14 cellular contexts compared by ENCODE assay signal in the genomic region with DNA sequence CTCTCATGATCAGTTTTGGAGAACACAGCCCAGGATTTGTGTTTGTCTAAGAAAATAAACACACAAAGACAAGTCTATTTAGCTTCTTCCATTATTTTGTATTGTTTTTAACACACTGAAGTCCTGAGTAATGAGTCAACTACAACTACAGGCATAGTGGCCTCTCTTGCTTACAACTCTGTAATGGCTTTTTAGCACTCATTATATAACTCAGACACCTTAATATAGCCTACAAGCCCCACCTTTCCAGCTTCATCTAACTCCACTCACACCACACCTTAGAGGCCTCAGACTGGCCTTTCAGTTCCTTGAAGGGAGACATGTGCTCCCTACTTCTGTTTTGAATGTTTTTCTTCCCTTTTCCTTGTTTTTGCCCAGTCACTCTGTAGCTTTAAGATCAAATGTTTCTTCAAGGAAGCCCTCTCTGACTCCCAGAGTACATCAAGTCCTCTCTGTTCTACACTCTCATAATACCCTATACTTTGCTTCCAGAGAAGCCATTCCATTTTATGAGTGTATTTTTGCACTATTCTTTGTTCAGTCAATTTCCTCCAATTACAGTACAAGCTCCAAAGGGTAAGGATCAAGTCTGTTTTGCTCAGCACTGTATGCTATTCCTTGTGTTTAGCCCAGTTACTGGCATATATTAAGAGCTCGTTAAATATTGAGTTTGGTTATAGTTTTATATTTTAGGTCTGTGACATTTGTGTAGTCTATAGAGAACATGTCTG.
DNase-seq lines count a peak whose midpoint lies in the region; ATAC-seq, FAIRE-seq and TF ChIP-seq lines count a peak whose summit lies in the region.
"Had no signal": no experiment of that assay in that cellular context is flagged by ENCODE, and none has a peak within 500 bp of the region (broad histone marks: within the 10 kb centered on the region; RNA-seq: fewer than 3 reads in every experiment).

No MANE protein-coding gene starts in this region.

- H3K79me2 ChIP-seq in K562 (ENCODE audit: control insufficient read depth, insufficient read depth, low read length), result no peaks in the 10 kb centered on the region

- no peaks in the 10 kb centered on the region for H4K20me1 ChIP-seq in K562 (replicated peaks; ENCODE audit: control insufficient read depth, insufficient read depth, low read length)
- H4K20me1 ChIP-seq: BLaER1 had no signal

- H3K4me1 ChIP-seq in K562 (replicated peaks in 1 of 2; ENCODE audit: control insufficient read depth in 2 of 2, insufficient read depth in 2 of 2, low read length in 2 of 2) (no peaks in the 10 kb centered on the region), mesodermal cell (ENCODE audit: control insufficient read depth, insufficient read depth, low read length, poor library complexity, severe bottlenecking) (peaks cover 8% of the 10 kb centered on the region)
- H3K4me1 ChIP-seq: BLaER1 had no signal

- peak; percentile 11 for DNase-seq in GM03348 (ENCODE audit: low spot score)
- no peak for DNase-seq in K562 (ENCODE audit: extremely low read depth in 1 of 4, low spot score in 3 of 4)
- no peak for DNase-seq in activated CD4-positive, alpha-beta T cell treated with anti-CD3 and anti-CD28 coated beads, Interleukin-2, amount 50 U/mL, for 4 hours
- no peak for DNase-seq in COLO668 (lab: John Stamatoyannopoulos, UW; ENCODE audit: unreplicated experiment)
- DNase-seq in RWPE1 (ENCODE audit: low spot score), result no peak
- DNase-seq in iPS-NIHi11 (ENCODE audit: low spot score), result no peak
- DNase-seq: activated CD8-positive, alpha-beta memory T cell treated with anti-CD3 and anti-CD28 coated beads, Interleukin-2, amount 10 ng/mL, durations not matched to agents 7 days and 5 days; activated naive CD4-positive, alpha-beta T cell treated with anti-CD3 and anti-CD28 coated beads, Interleukin-2, amount 50 U/mL, for 16 hours; NCI-H1694 had no signal

- H3K9me3 ChIP-seq in K562 (replicated peaks; ENCODE audit: control insufficient read depth, insufficient read depth, low read depth, low read length) (no peaks in the 10 kb centered on the region), mesodermal cell (ENCODE audit: control insufficient read depth, low read length) (no peaks in the 10 kb centered on the region)
- H3K9me3 ChIP-seq: BLaER1, SJSA1 had no signal

- TF ChIP-seq CTCF in K562 (IDR thresholded peaks at IDR 0.05 in 2 of 3, conservative IDR thresholded peaks at IDR 0.05 in 1 of 3; ENCODE audit: insufficient read depth in 2 of 3, low read depth in 1 of 3, low read length in 3 of 3), result no peak
- TF ChIP-seq CTCF in RWPE1 (conservative IDR thresholded peaks at IDR 0.05; ENCODE audit: low read depth), result no peak

- POLR2A ChIA-PET in K562 (lab: Yijun Ruan, JAX) (no interaction called here), RWPE1 (lab: Yijun Ruan, JAX; ENCODE audit: low non-redundant PET) (interaction anchor here (1.1 kb wide), 1 partner anchor 22 kb away, joined by 3 read pairs; no protein-coding TSS in a partner anchor)

- TF ChIP-seq EP300 in K562 (IDR thresholded peaks at IDR 0.05; ENCODE audit: low read length), result no peak

- TF ChIP-seq RAD21 in K562 (CRISPR knock-in tag; conservative IDR thresholded peaks at IDR 0.05 in 1 of 2, IDR thresholded peaks at IDR 0.05 in 1 of 2), result no peak

- ATAC-seq in HG02885 (IDR thresholded peaks at IDR 0.05; ENCODE audit: poor library complexity, unreplicated experiment) (peak; percentile 89), K562 (no peak)
- ATAC-seq: activated CD8-positive, alpha-beta memory T cell treated with anti-CD3 and anti-CD28 coated beads, Interleukin-2, amount 10 ng/mL, durations not matched to agents 7 days and 5 days had no signal

- BruUV-seq in K562 (replicated peaks; lab: Mats Ljungman, UMichigan), result no TSS peak

- 50% methylated on average over 1 of the region's 1 CpG for WGBS in K562 (ENCODE audit: insufficient coverage, low coverage, missing lambda C conversion rate)
- WGBS in mesodermal cell (ENCODE audit: insufficient coverage in 2 of 2), 2 experiments, result 80% methylated on average over 1 of the region's 1 CpG; no CpG with 5 or more reads in 1 of the 2 experiments

- in situ Hi-C loops in K562 (cut with MboI), result no loop called here

- H2AFZ ChIP-seq in K562 (ENCODE audit: low read depth, low read length), result no peak overlapping the region; the same call in 1 of the 2 replicates

- no peak overlapping the region for H3K4me2 ChIP-seq in K562 (ENCODE audit: insufficient read depth, low read length)
- H3K4me2 ChIP-seq: BLaER1 had no signal

- no peaks in the 10 kb centered on the region for H3K9me1 ChIP-seq in K562 (ENCODE audit: control insufficient read depth, insufficient read depth, low read length)

- no peak overlapping the region for H3K4me3 ChIP-seq in K562
- H3K4me3 ChIP-seq in mesodermal cell (ENCODE audit: extremely low read depth, insufficient read depth, low read length, poor library complexity, severe bottlenecking), result no peak overlapping the region
- H3K4me3 ChIP-seq: BLaER1, SJSA1 had no signal

- no peak overlapping the region for H3K9ac ChIP-seq in K562 (ENCODE audit: insufficient read depth in 1 of 2, low read depth in 2 of 2, low read length in 2 of 2)
- H3K9ac ChIP-seq: BLaER1 had no signal

- TF ChIP-seq POLR2A in K562 (conservative IDR thresholded peaks at IDR 0.05), result no peak

- intact Hi-C loops in K562 (cut with micrococcal nuclease), result no loop called here

- no peak overlapping the region for H3K27ac ChIP-seq in K562 (ENCODE audit: extremely low read depth, low read depth, low read length)
- peak overlapping the region; percentile 33 for H3K27ac ChIP-seq in mesodermal cell (ENCODE audit: low read depth, low read length, severe bottlenecking)
- H3K27ac ChIP-seq in RWPE1, result no peak overlapping the region
- H3K27ac ChIP-seq: BLaER1, SJSA1 had no signal

- FAIRE-seq in K562 (lab: Jason Lieb, UNC), result no peak
- FAIRE-seq: GM18507 had no signal

- no peaks in the 10 kb centered on the region for H3K27me3 ChIP-seq in K562 (ENCODE audit: control insufficient read depth in 2 of 2, insufficient read depth in 2 of 2, low read length in 2 of 2)
- H3K27me3 ChIP-seq: BLaER1, SJSA1 had no signal

- CTCF ChIA-PET in K562 (lab: Yijun Ruan, JAX; ENCODE audit: low intra/inter-chr PET ratio) (no interaction called here), RWPE1 (lab: Yijun Ruan, JAX) (no interaction called here)

- H3K36me3 ChIP-seq in K562 (ENCODE audit: control insufficient read depth, insufficient read depth, low read length), result no peaks in the 10 kb centered on the region
- no peaks in the 10 kb centered on the region for H3K36me3 ChIP-seq in mesodermal cell (ENCODE audit: control insufficient read depth, insufficient read depth, low read length)
- H3K36me3 ChIP-seq: BLaER1, SJSA1 had no signal

TF ChIP-seq in K562, 482 proteins besides CTCF, POLR2A, EP300 and RAD21:
- TF ChIP-seq GTF2F1 (IDR thresholded peaks at IDR 0.05; ENCODE audit: low read depth, low read length) (no peak), MAFG (tag; conservative IDR thresholded peaks at IDR 0.05) (peak; percentile 35; the same call in 1 of the 2 replicates)
